In genomic region chr15:73200339-73200738, GRCh38 we compare ENCODE assay signal across 9 cellular contexts.
"Had no signal": no experiment of that assay in that cellular context is flagged by ENCODE, and none has a peak within 500 bp of the region (broad histone marks: within the 10 kb centered on the region; RNA-seq: fewer than 3 reads in every experiment).

No MANE protein-coding gene starts in this region.

- ATAC-seq: GM23338, HCT116 had no signal

- H3K36me3 ChIP-seq: HAP-1 had no signal

- H3K4me3 ChIP-seq: GM23248, GM23338, HAP-1 had no signal

- DNase-seq: GM23248, GOT3, H7, H9, HCEC 1CT, HFFc6 had no signal

- H3K27ac ChIP-seq: GM23248 had no signal

- H3K9me3 ChIP-seq: HAP-1 had no signal

- H3K4me1 ChIP-seq: HAP-1 had no signal
